18 cellular contexts compared by ENCODE assay signal in the genomic region with DNA sequence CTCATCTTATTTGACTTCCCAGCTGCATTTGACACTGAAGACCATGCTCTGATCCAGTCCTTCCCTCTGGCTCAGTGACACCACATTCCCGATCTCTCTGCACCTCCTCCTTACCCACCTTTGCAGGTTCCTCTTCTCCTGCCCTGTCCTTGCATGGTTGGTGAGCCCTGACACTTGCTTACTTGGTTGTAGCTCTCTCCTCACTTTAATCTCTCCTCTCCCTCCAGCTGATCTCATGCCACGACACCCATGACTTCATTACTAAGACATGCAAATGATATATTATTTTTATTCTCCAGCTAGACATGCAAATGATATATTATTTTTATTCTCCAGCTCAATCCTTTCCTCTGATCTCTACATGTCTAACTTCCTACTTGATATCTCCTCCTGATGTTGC. TPM values are rescaled to one million over a fixed set of nuclear protein-coding genes. Genes with fewer than 3 reads are reported as not detected.
DNase-seq lines count a peak whose midpoint lies in the region; ATAC-seq and TF ChIP-seq lines count a peak whose summit lies in the region.
"Had no signal": no experiment of that assay in that cellular context is flagged by ENCODE, and none has a peak within 500 bp of the region (broad histone marks: within the 10 kb centered on the region; RNA-seq: fewer than 3 reads in every experiment).

A gene with protein sequence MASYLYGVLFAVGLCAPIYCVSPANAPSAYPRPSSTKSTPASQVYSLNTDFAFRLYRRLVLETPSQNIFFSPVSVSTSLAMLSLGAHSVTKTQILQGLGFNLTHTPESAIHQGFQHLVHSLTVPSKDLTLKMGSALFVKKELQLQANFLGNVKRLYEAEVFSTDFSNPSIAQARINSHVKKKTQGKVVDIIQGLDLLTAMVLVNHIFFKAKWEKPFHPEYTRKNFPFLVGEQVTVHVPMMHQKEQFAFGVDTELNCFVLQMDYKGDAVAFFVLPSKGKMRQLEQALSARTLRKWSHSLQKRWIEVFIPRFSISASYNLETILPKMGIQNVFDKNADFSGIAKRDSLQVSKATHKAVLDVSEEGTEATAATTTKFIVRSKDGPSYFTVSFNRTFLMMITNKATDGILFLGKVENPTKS (minus strand): TSS at position 180 of the 400 bp plus-strand sequence. CDS start 6,357 bp downstream, outside the sequence.

- ATAC-seq in Right ventricle myocardium superior (ENCODE audit: poor library complexity) (no peak), activated B cell treated with CpG ODN at 0.5 μM for 24 hours (ENCODE audit: low read depth) (peak; percentile 51), memory B cell (ENCODE audit: low read depth) (peak; percentile 52), GM21528 (IDR thresholded peaks at IDR 0.05; ENCODE audit: low FRiP score, unreplicated experiment) (no peak), GM19351 (IDR thresholded peaks at IDR 0.05; ENCODE audit: unreplicated experiment) (no peak)

- no peak for TF ChIP-seq CTCF in activated B cell treated with CpG ODN at 0.5 μM for 24 hours (IDR thresholded peaks at IDR 0.05)

- H3K9me3 Mint-ChIP-seq in activated B cell treated with CpG ODN at 0.5 μM for 24 hours = peaks cover 15% of the 10 kb centered on the region
- peaks cover 11% of the 10 kb centered on the region for H3K9me3 Mint-ChIP-seq in memory B cell
- peaks cover 0 to 19% (median 4%) of the 10 kb centered on the region in 6 donors for H3K9me3 Mint-ChIP-seq in immature natural killer cell

- no peaks in the 10 kb centered on the region for H3K36me3 Mint-ChIP-seq in activated B cell treated with CpG ODN at 0.5 μM for 24 hours (ENCODE audit: low read depth)
- no peaks in the 10 kb centered on the region for H3K36me3 Mint-ChIP-seq in memory B cell
- H3K36me3 Mint-ChIP-seq in immature natural killer cell = no peaks in the 10 kb centered on the region
- H3K36me3 Mint-ChIP-seq: CD14-positive monocyte had no signal

- DNase-seq in cardiac septum (ENCODE audit: low spot score) = peak; percentile 15
- DNase-seq in Right ventricle myocardium superior = no peak
- no peak for DNase-seq in activated B cell treated with CpG ODN at 0.5 μM for 24 hours
- no peak for DNase-seq in memory B cell (ENCODE audit: low spot score in 2 of 2)
- no peak for DNase-seq in immature natural killer cell
- DNase-seq in effector CD8-positive, alpha-beta T cell (lab: John Stamatoyannopoulos, UW) = no peak
- DNase-seq: AML-193, DND-41, HCEC 1CT, NCI-H1105 treated with DMSO at 0.1 percent for 48 hours, NCI-H1694 treated with DMSO at 0.1 percent for 48 hours, NCI-H510A, NCI-H748 treated with DMSO at 0.1 percent for 48 hours had no signal

- POLR2A ChIA-PET in activated B cell treated with CpG ODN at 0.5 μM for 24 hours (lab: Charles Lee) = no interaction called here

- peaks cover 22% of the 10 kb centered on the region for H3K4me1 Mint-ChIP-seq in activated B cell treated with CpG ODN at 0.5 μM for 24 hours
- H3K4me1 Mint-ChIP-seq in memory B cell = no peaks in the 10 kb centered on the region
- peaks cover 0 to 4% of the 10 kb centered on the region in 2 donors for H3K4me1 Mint-ChIP-seq in immature natural killer cell

- intact Hi-C loops in cardiac septum (cut with DNase I) = no loop called here
- intact Hi-C loops in Right ventricle myocardium superior (cut with DNase I) = no loop called here
- intact Hi-C loops in activated B cell treated with CpG ODN at 0.5 μM for 24 hours (cut with micrococcal nuclease) = no loop called here

- H3K27ac Mint-ChIP-seq in activated B cell treated with CpG ODN at 0.5 μM for 24 hours (no peak within 1 kb of the TSS), memory B cell (no peak within 1 kb of the TSS), immature natural killer cell (no peak within 1 kb of the TSS)
- H3K27ac Mint-ChIP-seq: CD14-positive monocyte had no signal

- H3K27me3 Mint-ChIP-seq in activated B cell treated with CpG ODN at 0.5 μM for 24 hours = peaks cover 3% of the 10 kb centered on the region
- H3K27me3 Mint-ChIP-seq in memory B cell = peaks cover 6% of the 10 kb centered on the region
- peaks cover 3 to 4% (median 3%) of the 10 kb centered on the region in 3 donors for H3K27me3 Mint-ChIP-seq in immature natural killer cell (ENCODE audit: low read depth in 3 of 3)

- CTCF ChIA-PET in activated B cell treated with CpG ODN at 0.5 μM for 24 hours (lab: Charles Lee) = interaction anchor here (1.0 kb wide), 1 partner anchor 10 kb away, joined by 3 read pairs; no protein-coding TSS in a partner anchor

- H3K4me3 Mint-ChIP-seq in activated B cell treated with CpG ODN at 0.5 μM for 24 hours (no peak within 1 kb of the TSS), memory B cell (no peak within 1 kb of the TSS), immature natural killer cell (no peak within 1 kb of the TSS)
- H3K4me3 Mint-ChIP-seq: CD14-positive monocyte had no signal

RNA-seq across cellular contexts. Expression of the gene that starts here (rescaled TPM):
- not detected for total RNA-seq in cardiac septum
- total RNA-seq in Right ventricle myocardium superior = not detected
- total RNA-seq in activated B cell treated with CpG ODN at 0.5 μM for 24 hours = 0.24 and 0.40 TPM in 2 replicates
- polyA plus RNA-seq in immature natural killer cell = not detected
- total RNA-seq: RPMI7951; T-helper 1 cell treated with Interleukin-12 subunit alpha and Interleukin-12 subunit beta and Interleukin-4 antibody, amounts not matched to agents 30 ng/mL and 1 ng/mL, for 36 hours had no signal
- polyA plus RNA-seq: CD14-positive monocyte had no signal

Comparison
In these comparisons a context has a peak if more than half of its experiments do, and no peak if none do; other contexts are left out.
1. Peak in DNase-seq in cardiac septum; RNA of the gene not detected or under 1 TPM.
2. Peak in ATAC-seq in activated B cell treated with CpG ODN at 0.5 μM for 24 hours; RNA of the gene not detected or under 1 TPM.